In genomic region chr2:33372940-33373553, GRCh38 we compare ENCODE assay signal across 9 cellular contexts.
DNase-seq lines count a peak whose midpoint lies in the region; ATAC-seq, FAIRE-seq and TF ChIP-seq lines count a peak whose summit lies in the region.
"Had no signal": no experiment of that assay in that cellular context is flagged by ENCODE, and none has a peak within 500 bp of the region (broad histone marks: within the 10 kb centered on the region; RNA-seq: fewer than 3 reads in every experiment).

No MANE protein-coding gene starts in this region.

- H2AFZ ChIP-seq in DND-41 (ENCODE audit: low read depth, low read length) (0 out of 2 replicates have a peak overlapping the region, but pooled peaks have one; percentile 52), osteoblast (ENCODE audit: low read length) (no peak overlapping the region)

- peak; percentile 59; the same call in 2 of the 3 replicates for ATAC-seq in DND-41 (ENCODE audit: insufficient read depth, low read depth)
- ATAC-seq in GM21529 (IDR thresholded peaks at IDR 0.05; ENCODE audit: unreplicated experiment) = no peak
- ATAC-seq: stimulated activated naive CD8-positive, alpha-beta T cell treated with anti-CD3 and anti-CD28 coated beads, Interleukin-15, amount 100 ng/mL, for 72 hours had no signal

- H3K27me3 ChIP-seq in DND-41 (ENCODE audit: insufficient read depth, low read length, poor library complexity) (no peaks in the 10 kb centered on the region), osteoblast (ENCODE audit: insufficient read depth, low read length) (no peaks in the 10 kb centered on the region)

- H3K4me1 ChIP-seq in DND-41 (ENCODE audit: insufficient read depth, low read length) (0 out of 2 replicates have a peak, but pooled peaks cover 3% of the 10 kb centered on the region), osteoblast (ENCODE audit: insufficient read depth, low read length) (peaks cover 32% of the 10 kb centered on the region)

- H3K36me3 ChIP-seq in DND-41 (ENCODE audit: insufficient read depth, low read length) (no peaks in the 10 kb centered on the region), osteoblast (ENCODE audit: insufficient read depth, low read length) (peaks cover 22% of the 10 kb centered on the region)

- peak; percentile 77 for FAIRE-seq in RCC 7860 (lab: Jason Lieb, UNC)

- H3K79me2 ChIP-seq in DND-41 (ENCODE audit: insufficient read depth, low read length) (no peaks in the 10 kb centered on the region), osteoblast (ENCODE audit: insufficient read depth, low read length) (no peaks in the 10 kb centered on the region)

- H3K27ac ChIP-seq in DND-41 (ENCODE audit: low read length) = no peak overlapping the region
- H3K27ac ChIP-seq in osteoblast (ENCODE audit: low read depth, low read length) = peak overlapping the region; percentile 27

- intact Hi-C loops in posterior vena cava (cut with DNase I) = no loop called here

- DNase-seq in 8988T (peak; percentile 17), DND-41 (peak; percentile 36), HuH-7 (ENCODE audit: low spot score) (peak; percentile 23), RCC 7860 (ENCODE audit: low spot score) (peak; percentile 18), epithelial cell of proximal tubule (ENCODE audit: low read depth) (no peak), osteoblast (ENCODE audit: insufficient read length, low spot score, missing footprints) (no peak), posterior vena cava (ENCODE audit: low spot score) (no peak)

- H3K4me2 ChIP-seq in DND-41 (ENCODE audit: insufficient read depth, low read length) = no peak overlapping the region
- H3K4me2 ChIP-seq in osteoblast (ENCODE audit: insufficient read depth, low read length) = no peak overlapping the region

- H4K20me1 ChIP-seq in DND-41 (ENCODE audit: insufficient read depth, low read length) (no peaks in the 10 kb centered on the region), osteoblast (ENCODE audit: insufficient read depth, low read length) (no peaks in the 10 kb centered on the region)

- TF ChIP-seq CTCF in DND-41 (IDR thresholded peaks at IDR 0.05; ENCODE audit: borderline replicate concordance, extremely low read depth, low read length, poor library complexity, severe bottlenecking) = peak; percentile 85
- peak; percentile 86 for TF ChIP-seq CTCF in epithelial cell of proximal tubule (conservative IDR thresholded peaks at IDR 0.05; ENCODE audit: low read depth, low read length)
- TF ChIP-seq CTCF in osteoblast (IDR thresholded peaks at IDR 0.05; ENCODE audit: extremely low read depth, low read depth, low read length) = peak; percentile 62

- H3K4me3 ChIP-seq in DND-41 (ENCODE audit: low read depth in 1 of 2, low read length in 2 of 2) = no peak overlapping the region
- H3K4me3 ChIP-seq in epithelial cell of proximal tubule (ENCODE audit: low read depth, low read length) = no peak overlapping the region
- H3K4me3 ChIP-seq in osteoblast (ENCODE audit: insufficient read depth, low read length) = no peak overlapping the region

- H3K9me3 ChIP-seq in DND-41 (ENCODE audit: insufficient read depth, low read length, severe bottlenecking) (no peaks in the 10 kb centered on the region), osteoblast (ENCODE audit: low read depth, low read length) (no peaks in the 10 kb centered on the region)

- H3K9ac ChIP-seq in DND-41 (ENCODE audit: low read depth, low read length) = no peak overlapping the region

Comparison
In these comparisons a context has a peak if more than half of its experiments do, and no peak if none do; other contexts are left out.
1. DNase-seq: peak in 8988T (single experiment), DND-41 (single experiment), HuH-7 (single experiment) and RCC 7860 (single experiment); none in epithelial cell of proximal tubule (single experiment), osteoblast (single experiment) and posterior vena cava (single experiment).
2. Peak in every context shown above with its lines, with median percentiles within 50 percentile points of each other: CTCF ChIP-seq.